Comparison of ENCODE assay signal across 27 cellular contexts in genomic region chr3:84666468-84666867, GRCh38.
"Had no signal": no experiment of that assay in that cellular context is flagged by ENCODE, and none has a peak within 500 bp of the region (broad histone marks: within the 10 kb centered on the region; RNA-seq: fewer than 3 reads in every experiment).

No MANE protein-coding gene starts in this region.

- H3K4me3 ChIP-seq: pancreas, prostate gland, right lobe of liver, sigmoid colon, skin epidermis, smooth muscle cell, spleen, stomach, thoracic aorta, thyroid gland, tibial nerve, upper lobe of left lung, vagina had no signal

- H3K27me3 ChIP-seq: neutrophil, pancreas, right lobe of liver, sigmoid colon, spleen, stomach, thyroid gland, tibial nerve, upper lobe of left lung, vagina had no signal

- DNase-seq: naive thymus-derived CD8-positive, alpha-beta T cell; nephron progenitor cell; nucleus accumbens; pancreas; right cardiac atrium; right lobe of liver; sigmoid colon; spleen; stimulated activated CD4-positive, alpha-beta T cell treated with anti-CD3 and anti-CD28 coated beads, Interleukin-12 subunit alpha, Interleukin-12 subunit beta, amount 100 ng/mL, for 4 hours; stimulated activated CD4-positive, alpha-beta T cell treated with anti-CD3 and anti-CD28 coated beads, Interleukin-2, amount 100 ng/mL, for 24 hours; stimulated activated CD4-positive, alpha-beta T cell treated with anti-CD3 and anti-CD28 coated beads, Interleukin-2, amount 100 ng/mL, for 48 hours; stimulated activated CD4-positive, alpha-beta T cell treated with anti-CD3 and anti-CD28 coated beads, Interleukin-4, amount 100 ng/mL, for 24 hours; stimulated activated naive B cell treated with anti-CD40 and anti-IgM and Interleukin-4, amounts not matched to agents 10 μg/mL and 1 μg/mL and 100 μg/mL, for 72 hours; stimulated activated naive CD4-positive, alpha-beta T cell treated with Interleukin-2 at 50 U/mL for 16 hours; stomach; thyroid gland; trophoblast cell; upper lobe of left lung had no signal

- H3K36me3 ChIP-seq: neutrophil, pancreas, prostate gland, right lobe of liver, sigmoid colon, spleen, stomach, thoracic aorta, thyroid gland, tibial nerve, upper lobe of left lung, vagina had no signal

- ATAC-seq: naive thymus-derived CD8-positive, alpha-beta T cell; natural killer cell treated with Interleukin-12 subunit alpha and Interleukin-12 subunit beta and Interleukin-15 and Interleukin-18, amount 100 ng/mL, for 72 hours; pancreas; right cardiac atrium; right lobe of liver; stimulated activated effector memory CD8-positive, alpha-beta T cell treated with anti-CD3 and anti-CD28 coated beads, Interleukin-12 subunit alpha, Interleukin-12 subunit beta, amount 100 ng/mL, for 72 hours; stimulated activated naive B cell treated with anti-CD40 and anti-IgM and Interleukin-4, amounts not matched to agents 10 μg/mL and 1 μg/mL and 100 μg/mL, for 72 hours had no signal

- H3K9me3 ChIP-seq: neutrophil, pancreas, prostate gland, right lobe of liver, sigmoid colon, thoracic aorta, thyroid gland, tibial nerve, upper lobe of left lung, vagina had no signal

- H3K27ac ChIP-seq: neutrophil, pancreas, prostate gland, right lobe of liver, sigmoid colon, skin epidermis, spleen, stomach, thoracic aorta, thyroid gland, tibial nerve, upper lobe of left lung, vagina had no signal

- H3K4me2 ChIP-seq: smooth muscle cell had no signal

- H3K4me1 ChIP-seq: pancreas, prostate gland, right lobe of liver, sigmoid colon, spleen, stomach, thyroid gland, tibial nerve, upper lobe of left lung, vagina had no signal
